Comparison of ENCODE assay signal across 8 cellular contexts in the genomic region with DNA sequence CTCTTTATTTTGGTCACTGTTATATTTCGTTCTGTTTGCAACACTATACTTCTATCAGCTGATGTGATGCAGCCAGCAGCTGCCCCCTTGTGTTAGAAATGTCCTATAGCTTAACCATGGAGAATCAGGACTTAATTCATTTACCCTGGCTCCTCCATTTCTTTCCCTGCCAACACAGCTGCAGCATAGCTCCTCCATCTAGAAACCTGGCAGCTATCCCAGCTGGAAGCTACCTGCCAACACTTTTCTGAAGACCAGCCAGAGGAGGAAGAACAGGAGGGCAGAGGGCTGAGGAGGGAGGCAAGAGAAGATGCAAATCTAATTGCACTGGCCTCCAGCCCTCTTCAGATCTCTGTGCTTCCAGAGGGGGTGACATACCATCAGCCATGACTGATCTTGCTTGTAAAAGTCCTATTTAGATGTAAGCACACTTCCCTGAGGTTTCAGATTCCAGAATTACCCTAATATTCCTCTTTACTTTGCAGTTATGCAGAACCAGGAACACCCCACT.
A peak's percentile ranks its signal among the peaks of the same experiment; 100 is the strongest.
DNase-seq lines count a peak whose midpoint lies in the region; ATAC-seq and TF ChIP-seq lines count a peak whose summit lies in the region.

No MANE protein-coding gene starts in this region.

- H3K36me3 ChIP-seq in CD4-positive, CD25-positive, alpha-beta regulatory T cell (ENCODE audit: control insufficient read depth, insufficient read depth, low read length), result no peaks in the 10 kb centered on the region
- no peaks in the 10 kb centered on the region for H3K36me3 ChIP-seq in HEK293 (ENCODE audit: control insufficient read depth in 2 of 2, insufficient read depth in 1 of 2, low read length in 2 of 2)
- no peaks in the 10 kb centered on the region for H3K36me3 ChIP-seq in hepatocyte (replicated peaks; ENCODE audit: insufficient read depth, low read depth)

- DNase-seq in CD4-positive, CD25-positive, alpha-beta regulatory T cell, result peak in 2 of 3 donors; percentile 21 to 28
- DNase-seq in NCI-H446 (lab: John Stamatoyannopoulos, UW) (peak; percentile 43 to 60), astrocyte of the hippocampus (ENCODE audit: low read depth, low spot score) (peak; percentile 91), hepatocyte (ENCODE audit: low spot score) (peak; percentile 84), sciatic nerve (ENCODE audit: low spot score) (peak; percentile 73)

- intact Hi-C loops in sciatic nerve (cut with DNase I), result no loop called here

- H3K27me3 Mint-ChIP-seq in CD4-positive, CD25-positive, alpha-beta regulatory T cell, result no peaks in the 10 kb centered on the region

- no peaks in the 10 kb centered on the region for H3K9me2 ChIP-seq in hepatocyte (replicated peaks; ENCODE audit: insufficient read depth)

- H3K4me3 ChIP-seq in CD4-positive, CD25-positive, alpha-beta regulatory T cell (ENCODE audit: low read depth, low read length), result no peak overlapping the region
- H3K4me3 ChIP-seq in HEK293 (ENCODE audit: low read depth, low read length), result no peak overlapping the region
- no peak overlapping the region for H3K4me3 ChIP-seq in hepatocyte

- CTCF ChIA-PET in HEK293 (lab: Yijun Ruan, JAX), result interaction anchor here (0.5 to 2.1 kb wide), 13 partner anchors 10 to 1060 kb away, joined by 3 to 8 read pairs (median 4); no protein-coding TSS in a partner anchor

- no peak overlapping the region for H2AFZ ChIP-seq in hepatocyte

- no peaks in the 10 kb centered on the region for H3K9me3 Mint-ChIP-seq in CD4-positive, CD25-positive, alpha-beta regulatory T cell

- WGBS in hepatocyte (ENCODE audit: low lambda C conversion rate, missing lambda C conversion rate), result 11% methylated on average over 1 of the region's 1 CpG

- no peaks in the 10 kb centered on the region for H4K20me1 ChIP-seq in hepatocyte (ENCODE audit: insufficient read depth, poor library complexity, severe bottlenecking)

- H3K27ac ChIP-seq in CD4-positive, CD25-positive, alpha-beta regulatory T cell (ENCODE audit: insufficient read depth, low read length, poor library complexity, severe bottlenecking), result no peak overlapping the region
- H3K27ac ChIP-seq in HEK293 (ENCODE audit: extremely low read depth, low read depth, low read length) (0 out of 2 replicates have a peak overlapping the region, but pooled peaks have one; percentile 5), hepatocyte (peak overlapping the region; percentile 46)

- peak overlapping the region in 1 of 4 donors; percentile 12 for H3K4me3 Mint-ChIP-seq in CD4-positive, CD25-positive, alpha-beta regulatory T cell

- no peak for ATAC-seq in CD4-positive, CD25-positive, alpha-beta regulatory T cell (ENCODE audit: low read depth in 2 of 2)
- ATAC-seq in sciatic nerve (peak; percentile 92), HG03469 (IDR thresholded peaks at IDR 0.05; ENCODE audit: unreplicated experiment) (no peak), GM21576 (IDR thresholded peaks at IDR 0.05; ENCODE audit: unreplicated experiment) (no peak)

- TF ChIP-seq CTCF in HEK293 (tag by site-specific recombination; IDR thresholded peaks at IDR 0.05), result peak; percentile 48; the same call in 1 of the 2 replicates
- TF ChIP-seq CTCF in hepatocyte (IDR thresholded peaks at IDR 0.05; ENCODE audit: poor library complexity), result peak; percentile 82

- no peaks in the 10 kb centered on the region for H3K9me3 ChIP-seq in CD4-positive, CD25-positive, alpha-beta regulatory T cell (ENCODE audit: control insufficient read depth in 2 of 2, low read length in 2 of 2)
- H3K9me3 ChIP-seq in HEK293 (ENCODE audit: control insufficient read depth, insufficient read depth, low read depth, low read length), result no peaks in the 10 kb centered on the region
- H3K9me3 ChIP-seq in hepatocyte (ENCODE audit: low read depth), result no peaks in the 10 kb centered on the region

- H3K27me3 ChIP-seq in CD4-positive, CD25-positive, alpha-beta regulatory T cell (ENCODE audit: control insufficient read depth, insufficient read depth, low read length), result no peaks in the 10 kb centered on the region
- H3K27me3 ChIP-seq in hepatocyte, result no peaks in the 10 kb centered on the region

- H3K79me2 ChIP-seq in hepatocyte, result no peaks in the 10 kb centered on the region

- no peaks in the 10 kb centered on the region for H3K36me3 Mint-ChIP-seq in CD4-positive, CD25-positive, alpha-beta regulatory T cell

- no peaks in the 10 kb centered on the region for H3K4me1 ChIP-seq in CD4-positive, CD25-positive, alpha-beta regulatory T cell (ENCODE audit: control insufficient read depth, insufficient read depth, low read length, poor library complexity, severe bottlenecking)
- peaks cover 14% of the 10 kb centered on the region for H3K4me1 ChIP-seq in HEK293 (ENCODE audit: control insufficient read depth, insufficient read depth, low read length)
- no peaks in the 10 kb centered on the region for H3K4me1 ChIP-seq in hepatocyte (ENCODE audit: insufficient read depth)

- peak overlapping the region; percentile 63 for H3K4me2 ChIP-seq in hepatocyte

- POLR2A ChIA-PET in HEK293 (lab: Yijun Ruan, JAX), result interaction anchor here (0.6 kb wide), 1 partner anchor 988 kb away, joined by 6 read pairs; no protein-coding TSS in a partner anchor

- no peaks in the 10 kb centered on the region for H3K4me1 Mint-ChIP-seq in CD4-positive, CD25-positive, alpha-beta regulatory T cell

- H3K27ac Mint-ChIP-seq in CD4-positive, CD25-positive, alpha-beta regulatory T cell, result peak overlapping the region in 1 of 3 donors; percentile 11

TF ChIP-seq in HEK293, 187 proteins besides CTCF, POLR2A, EP300 and RAD21:
- peak; percentile 49 for TF ChIP-seq ZNF654 (tag by site-specific recombination; IDR thresholded peaks at IDR 0.05; ENCODE audit: low read depth)
- 0 out of 2 replicates have a peak, but pooled peaks have one; percentile 26 for TF ChIP-seq ZNF2 (tag by site-specific recombination; IDR thresholded peaks at IDR 0.05)
- 0 out of 2 replicates have a peak, but pooled peaks have one; percentile 13 for TF ChIP-seq ZBTB17 (tag by site-specific recombination; IDR thresholded peaks at IDR 0.05)
- TF ChIP-seq, protein P1, sequence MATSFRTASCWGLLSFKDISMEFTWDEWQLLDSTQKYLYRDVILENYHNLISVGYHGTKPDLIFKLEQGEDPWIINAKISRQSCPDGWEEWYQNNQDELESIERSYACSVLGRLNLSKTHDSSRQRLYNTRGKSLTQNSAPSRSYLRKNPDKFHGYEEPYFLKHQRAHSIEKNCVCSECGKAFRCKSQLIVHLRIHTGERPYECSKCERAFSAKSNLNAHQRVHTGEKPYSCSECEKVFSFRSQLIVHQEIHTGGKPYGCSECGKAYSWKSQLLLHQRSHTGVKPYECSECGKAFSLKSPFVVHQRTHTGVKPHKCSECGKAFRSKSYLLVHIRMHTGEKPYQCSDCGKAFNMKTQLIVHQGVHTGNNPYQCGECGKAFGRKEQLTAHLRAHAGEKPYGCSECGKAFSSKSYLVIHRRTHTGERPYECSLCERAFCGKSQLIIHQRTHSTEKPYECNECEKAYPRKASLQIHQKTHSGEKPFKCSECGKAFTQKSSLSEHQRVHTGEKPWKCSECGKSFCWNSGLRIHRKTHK (tag by site-specific recombination; IDR thresholded peaks at IDR 0.05), result no peak
- TF ChIP-seq GLIS1 (tag by site-specific recombination; IDR thresholded peaks at IDR 0.05), result peak; percentile 80

Comparison
In these comparisons a context has a peak if more than half of its experiments do, and no peak if none do; other contexts are left out.
1. DNase-seq: peak in every context shown above with its lines; median percentile 91 in astrocyte of the hippocampus; 84 in hepatocyte; 73 in sciatic nerve; 52 in NCI-H446; 24 in CD4-positive, CD25-positive, alpha-beta regulatory T cell.